In genomic region chr12:106987846-106988245, GRCh38 we compare ENCODE assay signal across 8 cellular contexts. TPM values are rescaled to one million over a fixed set of nuclear protein-coding genes. Genes with fewer than 3 reads are reported as not detected.
DNase-seq lines count a peak whose midpoint lies in the region; ATAC-seq lines count a peak whose summit lies in the region.

No MANE protein-coding gene starts in this region.

- intact Hi-C loops in activated CD4-positive, alpha-beta memory T cell treated with anti-CD3 and anti-CD28 coated beads for 36 hours (cut with micrococcal nuclease): loop anchor here (1.0 to 5.0 kb wide), 4 partner anchors 32 to 631 kb away; partner anchors contain the start of genes CRY1 and POLR3B
- intact Hi-C loops in head of caudate nucleus (cut with DNase I): loop anchor here (2.0 to 10.0 kb wide), 3 partner anchors 33 to 213 kb away; partner anchors contain the start of genes CRY1, RIC8B and TMEM263

- H3K4me1 Mint-ChIP-seq in activated CD4-positive, alpha-beta memory T cell treated with anti-CD3 and anti-CD28 coated beads, Interleukin-2, amount 10 ng/mL, durations not matched to agents 7 days and 5 days: peaks cover 33% of the 10 kb centered on the region
- H3K4me1 Mint-ChIP-seq in activated CD4-positive, alpha-beta memory T cell treated with anti-CD3 and anti-CD28 coated beads for 36 hours (ENCODE audit: low read depth): peaks cover 36% of the 10 kb centered on the region
- H3K4me1 Mint-ChIP-seq in T-helper 17 cell: peaks cover 34% of the 10 kb centered on the region
- peaks cover 44% of the 10 kb centered on the region for H3K4me1 Mint-ChIP-seq in stimulated activated naive CD8-positive, alpha-beta T cell treated with anti-CD3 and anti-CD28 coated beads, Interleukin-15, amount 100 ng/mL, for 72 hours

- no peak for DNase-seq in activated CD4-positive, alpha-beta memory T cell treated with anti-CD3 and anti-CD28 coated beads, Interleukin-2, amount 10 ng/mL, durations not matched to agents 7 days and 5 days
- DNase-seq in activated CD4-positive, alpha-beta memory T cell treated with anti-CD3 and anti-CD28 coated beads for 36 hours: no peak
- DNase-seq in T-helper 17 cell: no peak
- DNase-seq in stimulated activated naive CD8-positive, alpha-beta T cell treated with anti-CD3 and anti-CD28 coated beads, Interleukin-15, amount 100 ng/mL, for 72 hours: no peak
- no peak for DNase-seq in head of caudate nucleus
- DNase-seq in NCI-H1436 (lab: John Stamatoyannopoulos, UW): no peak
- no peak for DNase-seq in NCI-H526 treated with DMSO at 0.1 percent for 48 hours (lab: John Stamatoyannopoulos, UW)

- CTCF ChIA-PET in activated CD4-positive, alpha-beta memory T cell treated with anti-CD3 and anti-CD28 coated beads, Interleukin-2, amount 10 ng/mL, durations not matched to agents 7 days and 5 days (lab: Charles Lee): no interaction called here
- CTCF ChIA-PET in activated CD4-positive, alpha-beta memory T cell treated with anti-CD3 and anti-CD28 coated beads for 36 hours (lab: Charles Lee): no interaction called here

- no peaks in the 10 kb centered on the region for H3K27me3 Mint-ChIP-seq in activated CD4-positive, alpha-beta memory T cell treated with anti-CD3 and anti-CD28 coated beads, Interleukin-2, amount 10 ng/mL, durations not matched to agents 7 days and 5 days
- no peaks in the 10 kb centered on the region for H3K27me3 Mint-ChIP-seq in activated CD4-positive, alpha-beta memory T cell treated with anti-CD3 and anti-CD28 coated beads for 36 hours
- no peaks in the 10 kb centered on the region for H3K27me3 Mint-ChIP-seq in T-helper 17 cell
- no peaks in the 10 kb centered on the region for H3K27me3 Mint-ChIP-seq in stimulated activated naive CD8-positive, alpha-beta T cell treated with anti-CD3 and anti-CD28 coated beads, Interleukin-15, amount 100 ng/mL, for 72 hours

- no peak overlapping the region for H3K27ac Mint-ChIP-seq in activated CD4-positive, alpha-beta memory T cell treated with anti-CD3 and anti-CD28 coated beads, Interleukin-2, amount 10 ng/mL, durations not matched to agents 7 days and 5 days
- no peak overlapping the region for H3K27ac Mint-ChIP-seq in activated CD4-positive, alpha-beta memory T cell treated with anti-CD3 and anti-CD28 coated beads for 36 hours
- H3K27ac Mint-ChIP-seq in T-helper 17 cell: peak overlapping the region; percentile 96
- peak overlapping the region; percentile 69 to 88 for H3K27ac Mint-ChIP-seq in stimulated activated naive CD8-positive, alpha-beta T cell treated with anti-CD3 and anti-CD28 coated beads, Interleukin-15, amount 100 ng/mL, for 72 hours

- POLR2A ChIA-PET in activated CD4-positive, alpha-beta memory T cell treated with anti-CD3 and anti-CD28 coated beads, Interleukin-2, amount 10 ng/mL, durations not matched to agents 7 days and 5 days (lab: Charles Lee): interaction anchor here (1.2 to 1.5 kb wide), 2 partner anchors 26 to 32 kb away, joined by 3 to 12 read pairs; partner anchors contain the start of gene TMEM263
- POLR2A ChIA-PET in activated CD4-positive, alpha-beta memory T cell treated with anti-CD3 and anti-CD28 coated beads for 36 hours (lab: Charles Lee): interaction anchor here (1.4 kb wide), 1 partner anchor 32 kb away, joined by 10 read pairs; the partner anchor contains the start of gene TMEM263

- no peak for ATAC-seq in T-helper 17 cell
- ATAC-seq in stimulated activated naive CD8-positive, alpha-beta T cell treated with anti-CD3 and anti-CD28 coated beads, Interleukin-15, amount 100 ng/mL, for 72 hours: no peak

- H3K9ac ChIP-seq in iPS-20b (ENCODE audit: low read depth, low read length): no peak overlapping the region; the same call in 1 of the 2 replicates

- H3K9me3 ChIP-seq in T-helper 17 cell (ENCODE audit: control insufficient read depth, low read length, poor library complexity, severe bottlenecking) (no peaks in the 10 kb centered on the region), iPS-20b (ENCODE audit: insufficient read depth, low read depth, low read length) (no peaks in the 10 kb centered on the region)

- peak overlapping the region; percentile 59; the same call in 1 of the 2 replicates for H3K4me3 ChIP-seq in iPS-20b (ENCODE audit: low read length)

- H3K27me3 ChIP-seq in iPS-20b (ENCODE audit: insufficient read depth, low read length): peaks cover 21% of the 10 kb centered on the region; the same call in 1 of the 2 replicates

- H3K27ac ChIP-seq in iPS-20b (ENCODE audit: low read length): no peak overlapping the region

- H3K9me3 Mint-ChIP-seq in activated CD4-positive, alpha-beta memory T cell treated with anti-CD3 and anti-CD28 coated beads, Interleukin-2, amount 10 ng/mL, durations not matched to agents 7 days and 5 days: no peaks in the 10 kb centered on the region
- H3K9me3 Mint-ChIP-seq in activated CD4-positive, alpha-beta memory T cell treated with anti-CD3 and anti-CD28 coated beads for 36 hours: peaks cover 5% of the 10 kb centered on the region
- H3K9me3 Mint-ChIP-seq in stimulated activated naive CD8-positive, alpha-beta T cell treated with anti-CD3 and anti-CD28 coated beads, Interleukin-15, amount 100 ng/mL, for 72 hours: peaks cover 17 to 24% of the 10 kb centered on the region in 2 donors

- H3K4me3 Mint-ChIP-seq in activated CD4-positive, alpha-beta memory T cell treated with anti-CD3 and anti-CD28 coated beads, Interleukin-2, amount 10 ng/mL, durations not matched to agents 7 days and 5 days: peak overlapping the region; percentile 88
- H3K4me3 Mint-ChIP-seq in activated CD4-positive, alpha-beta memory T cell treated with anti-CD3 and anti-CD28 coated beads for 36 hours: no peak overlapping the region
- peak overlapping the region; percentile 95 for H3K4me3 Mint-ChIP-seq in T-helper 17 cell
- peak overlapping the region; percentile 95 to 97 for H3K4me3 Mint-ChIP-seq in stimulated activated naive CD8-positive, alpha-beta T cell treated with anti-CD3 and anti-CD28 coated beads, Interleukin-15, amount 100 ng/mL, for 72 hours

- peaks cover 10% of the 10 kb centered on the region; the same call in 1 of the 2 replicates for H3K4me1 ChIP-seq in iPS-20b (ENCODE audit: insufficient read depth, low read length)

- peaks cover 21% of the 10 kb centered on the region for H3K36me3 Mint-ChIP-seq in activated CD4-positive, alpha-beta memory T cell treated with anti-CD3 and anti-CD28 coated beads, Interleukin-2, amount 10 ng/mL, durations not matched to agents 7 days and 5 days (ENCODE audit: low read depth)
- H3K36me3 Mint-ChIP-seq in activated CD4-positive, alpha-beta memory T cell treated with anti-CD3 and anti-CD28 coated beads for 36 hours: peaks cover 20% of the 10 kb centered on the region
- H3K36me3 Mint-ChIP-seq in T-helper 17 cell (ENCODE audit: low read depth): peaks cover 13% of the 10 kb centered on the region

- H3K36me3 ChIP-seq in iPS-20b (ENCODE audit: insufficient read depth, low read depth, low read length): peaks cover 16% of the 10 kb centered on the region

RNA-seq across cellular contexts. Expression of gene MTERF2, which starts 0.9 kb away (rescaled TPM):
- 1 to 10 TPM; 5.5 to 6.4 TPM for total RNA-seq in activated CD4-positive, alpha-beta memory T cell treated with anti-CD3 and anti-CD28 coated beads, Interleukin-2, amount 10 ng/mL, durations not matched to agents 7 days and 5 days
- total RNA-seq in activated CD4-positive, alpha-beta memory T cell treated with anti-CD3 and anti-CD28 coated beads for 36 hours: 1 to 10 TPM; 5.6 to 5.7 TPM
- total RNA-seq in T-helper 17 cell: 10 to 100 TPM; 12.7 to 13.8 TPM

RNA-seq across cellular contexts. Expression of gene TMEM263, which starts 32.1 kb away (rescaled TPM):
- total RNA-seq in activated CD4-positive, alpha-beta memory T cell treated with anti-CD3 and anti-CD28 coated beads, Interleukin-2, amount 10 ng/mL, durations not matched to agents 7 days and 5 days: 10 to 100 TPM; 26.0 to 27.0 TPM
- total RNA-seq in activated CD4-positive, alpha-beta memory T cell treated with anti-CD3 and anti-CD28 coated beads for 36 hours: 10 to 100 TPM; 37.8 to 38.3 TPM
- 10 to 100 TPM; 34.4 to 35.1 TPM for total RNA-seq in T-helper 17 cell

Comparison
In these comparisons a context has a peak if more than half of its experiments do, and no peak if none do; other contexts are left out.
1. H3K27ac Mint-ChIP-seq: peak in T-helper 17 cell (single experiment) and stimulated activated naive CD8-positive, alpha-beta T cell treated with anti-CD3 and anti-CD28 coated beads, Interleukin-15, amount 100 ng/mL, for 72 hours (2 of 2); none in activated CD4-positive, alpha-beta memory T cell treated with anti-CD3 and anti-CD28 coated beads, Interleukin-2, amount 10 ng/mL, durations not matched to agents 7 days and 5 days (single experiment) and activated CD4-positive, alpha-beta memory T cell treated with anti-CD3 and anti-CD28 coated beads for 36 hours (single experiment).